ENCODE assay signal across 15 cellular contexts in the genomic region with DNA sequence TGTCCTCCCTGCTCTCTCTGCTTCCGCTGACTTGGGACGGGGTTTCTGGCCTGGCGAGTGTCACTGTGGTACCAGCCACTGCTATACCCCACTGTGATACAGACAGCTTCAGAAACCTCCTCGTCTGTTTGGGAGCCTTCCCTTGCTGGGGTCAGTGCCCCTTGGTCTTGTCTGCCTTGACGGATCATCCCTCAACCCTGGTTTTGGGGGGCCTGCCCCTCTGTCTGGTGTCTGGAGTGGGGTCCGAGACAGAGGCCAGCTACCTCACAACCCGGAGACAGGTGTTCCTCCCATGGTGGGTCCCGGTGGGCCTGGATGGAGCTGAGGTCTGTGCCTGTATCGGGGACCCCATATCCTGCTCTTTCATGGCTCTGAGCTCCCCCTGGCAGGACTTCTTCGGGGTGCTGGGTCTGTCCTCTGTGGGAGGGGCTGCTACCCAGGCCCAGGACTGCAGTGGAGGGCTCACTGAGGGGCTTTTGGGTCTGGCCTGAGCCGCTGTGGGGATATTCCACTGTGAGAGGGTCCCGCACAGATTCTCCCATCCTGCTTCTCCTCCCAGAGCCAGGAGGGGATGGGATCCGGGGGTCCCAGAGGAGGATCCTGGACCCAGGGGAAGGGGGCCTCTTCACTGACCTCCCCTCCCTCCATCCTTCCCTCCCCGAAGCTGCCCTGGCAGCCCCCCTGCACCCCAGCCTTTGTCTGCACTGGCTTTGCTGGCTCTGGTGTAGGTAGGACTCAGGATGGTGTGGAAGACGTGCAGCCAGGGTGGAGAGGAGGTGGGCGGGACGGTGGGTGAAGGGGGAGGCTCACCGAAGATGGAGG.
DNase-seq lines count a peak whose midpoint lies in the region; ATAC-seq and TF ChIP-seq lines count a peak whose summit lies in the region.
"Had no signal": no experiment of that assay in that cellular context is flagged by ENCODE, and none has a peak within 500 bp of the region (broad histone marks: within the 10 kb centered on the region; RNA-seq: fewer than 3 reads in every experiment).

No MANE protein-coding gene starts in this region.

- H3K9me3 Mint-ChIP-seq in activated T-cell treated with anti-CD3 and anti-CD28 coated beads, Interleukin-2, amount 50 U/mL, for 4 hours: no peaks in the 10 kb centered on the region
- peaks cover 42% of the 10 kb centered on the region for H3K9me3 Mint-ChIP-seq in WTC11
- H3K9me3 Mint-ChIP-seq in stimulated activated naive B cell treated with anti-CD40 and anti-IgM and Interleukin-4, amounts not matched to agents 10 μg/mL and 1 μg/mL and 100 μg/mL, for 72 hours: no peaks in the 10 kb centered on the region

- peak; percentile 8 for DNase-seq in activated T-cell treated with anti-CD3 and anti-CD28 coated beads, Interleukin-2, amount 50 U/mL, for 1 hour
- DNase-seq in activated T-cell treated with anti-CD3 and anti-CD28 coated beads, Interleukin-2, amount 50 U/mL, for 4 hours: no peak
- DNase-seq in WTC11 (ENCODE audit: low spot score) (peak; percentile 3), left lung (peak; percentile 10 to 53), testis (no peak)
- DNase-seq in stimulated activated naive B cell treated with anti-CD40 and anti-IgM and Interleukin-4, amounts not matched to agents 10 μg/mL and 1 μg/mL and 100 μg/mL, for 72 hours: no peak
- no peak for DNase-seq in stimulated activated CD4-positive, alpha-beta T cell treated with anti-CD3 and anti-CD28 coated beads, Interleukin-1b, Interleukin-23, amount 100 ng/mL, for 48 hours
- no peak for DNase-seq in stimulated activated CD4-positive, alpha-beta T cell treated with anti-CD3 and anti-CD28 coated beads, Interleukin-4, amount 100 ng/mL, for 24 hours
- DNase-seq: caudate nucleus, HFFc6, KBM-7, mesendoderm, NCI-H1092 treated with DMSO at 0.1 percent for 48 hours had no signal

- no peaks in the 10 kb centered on the region for H3K9me3 ChIP-seq in left lung
- no peaks in the 10 kb centered on the region for H3K9me3 ChIP-seq in testis
- H3K9me3 ChIP-seq: neutrophil, SJSA1 had no signal

- TF ChIP-seq POLR2A in testis (IDR thresholded peaks at IDR 0.05): no peak

- H3K4me1 Mint-ChIP-seq in activated T-cell treated with anti-CD3 and anti-CD28 coated beads, Interleukin-2, amount 50 U/mL, for 4 hours (ENCODE audit: low read depth): peaks cover 2% of the 10 kb centered on the region
- H3K4me1 Mint-ChIP-seq in WTC11: no peaks in the 10 kb centered on the region
- peaks cover 0 to 9% of the 10 kb centered on the region in 2 donors for H3K4me1 Mint-ChIP-seq in stimulated activated naive B cell treated with anti-CD40 and anti-IgM and Interleukin-4, amounts not matched to agents 10 μg/mL and 1 μg/mL and 100 μg/mL, for 72 hours

- H3K36me3 ChIP-seq in left lung (no peaks in the 10 kb centered on the region), testis (ENCODE audit: low read depth, missing control alignments) (no peaks in the 10 kb centered on the region)
- H3K36me3 ChIP-seq: neutrophil, SJSA1 had no signal

- no peak for ATAC-seq in activated T-cell treated with anti-CD3 and anti-CD28 coated beads, Interleukin-2, amount 50 U/mL, for 4 hours
- ATAC-seq in WTC11: no peak
- no peak for ATAC-seq in left lung
- no peak for ATAC-seq in stimulated activated naive B cell treated with anti-CD40 and anti-IgM and Interleukin-4, amounts not matched to agents 10 μg/mL and 1 μg/mL and 100 μg/mL, for 72 hours (replicated peaks)

- intact Hi-C loops in left lung (cut with DNase I) (no loop called here), testis (cut with DNase I; ENCODE audit: low total_unique reads) (no loop called here)

- TF ChIP-seq CTCF in WTC11 (IDR thresholded peaks at IDR 0.05) (no peak), left lung (IDR thresholded peaks at IDR 0.05) (no peak), testis (IDR thresholded peaks at IDR 0.05) (no peak)

- CTCF ChIA-PET in WTC11 (lab: Charles Lee): no interaction called here

- H3K36me3 Mint-ChIP-seq in activated T-cell treated with anti-CD3 and anti-CD28 coated beads, Interleukin-2, amount 50 U/mL, for 4 hours (ENCODE audit: insufficient read depth): no peaks in the 10 kb centered on the region
- H3K36me3 Mint-ChIP-seq in WTC11: peaks cover 53% of the 10 kb centered on the region
- peaks cover 0 to 5% of the 10 kb centered on the region in 2 donors for H3K36me3 Mint-ChIP-seq in stimulated activated naive B cell treated with anti-CD40 and anti-IgM and Interleukin-4, amounts not matched to agents 10 μg/mL and 1 μg/mL and 100 μg/mL, for 72 hours

- no peak overlapping the region for H3K4me3 Mint-ChIP-seq in activated T-cell treated with anti-CD3 and anti-CD28 coated beads, Interleukin-2, amount 50 U/mL, for 4 hours
- H3K4me3 Mint-ChIP-seq in WTC11: no peak overlapping the region
- peak overlapping the region; percentile 46 to 79 for H3K4me3 Mint-ChIP-seq in stimulated activated naive B cell treated with anti-CD40 and anti-IgM and Interleukin-4, amounts not matched to agents 10 μg/mL and 1 μg/mL and 100 μg/mL, for 72 hours
- H3K4me3 Mint-ChIP-seq: HFFc6 had no signal

- H3K27ac ChIP-seq in left lung (no peak overlapping the region), testis (no peak overlapping the region)
- H3K27ac ChIP-seq: neutrophil, SJSA1 had no signal

- H3K4me1 ChIP-seq in left lung (no peaks in the 10 kb centered on the region), testis (no peaks in the 10 kb centered on the region)
- H3K4me1 ChIP-seq: SJSA1 had no signal

- H3K27me3 Mint-ChIP-seq in activated T-cell treated with anti-CD3 and anti-CD28 coated beads, Interleukin-2, amount 50 U/mL, for 4 hours (ENCODE audit: low read depth): peaks cover 18% of the 10 kb centered on the region
- H3K27me3 Mint-ChIP-seq in WTC11 (ENCODE audit: low read depth): peaks cover 4% of the 10 kb centered on the region; the same call in 1 of the 2 replicates
- H3K27me3 Mint-ChIP-seq in stimulated activated naive B cell treated with anti-CD40 and anti-IgM and Interleukin-4, amounts not matched to agents 10 μg/mL and 1 μg/mL and 100 μg/mL, for 72 hours: no peaks in the 10 kb centered on the region

- POLR2A ChIA-PET in WTC11 (lab: Charles Lee): no interaction called here

- H3K27me3 ChIP-seq in left lung (peaks cover 0 to 36% of the 10 kb centered on the region in 2 donors), testis (no peaks in the 10 kb centered on the region)
- H3K27me3 ChIP-seq: SJSA1 had no signal

- no peak overlapping the region for H3K4me3 ChIP-seq in left lung
- no peak overlapping the region for H3K4me3 ChIP-seq in testis
- H3K4me3 ChIP-seq: SJSA1 had no signal

- 77 to 83% methylated on average over 11 to 18 of the region's 18 CpGs for WGBS in testis, 2 donors

- H3K27ac Mint-ChIP-seq in WTC11: no peak overlapping the region
- peak overlapping the region; percentile 37 for H3K27ac Mint-ChIP-seq in stimulated activated naive B cell treated with anti-CD40 and anti-IgM and Interleukin-4, amounts not matched to agents 10 μg/mL and 1 μg/mL and 100 μg/mL, for 72 hours
- H3K27ac Mint-ChIP-seq: HFFc6 had no signal

TF ChIP-seq in WTC11, 78 proteins besides CTCF, POLR2A, EP300 and RAD21 (continues in another document):
- TF ChIP-seq, protein P1, sequence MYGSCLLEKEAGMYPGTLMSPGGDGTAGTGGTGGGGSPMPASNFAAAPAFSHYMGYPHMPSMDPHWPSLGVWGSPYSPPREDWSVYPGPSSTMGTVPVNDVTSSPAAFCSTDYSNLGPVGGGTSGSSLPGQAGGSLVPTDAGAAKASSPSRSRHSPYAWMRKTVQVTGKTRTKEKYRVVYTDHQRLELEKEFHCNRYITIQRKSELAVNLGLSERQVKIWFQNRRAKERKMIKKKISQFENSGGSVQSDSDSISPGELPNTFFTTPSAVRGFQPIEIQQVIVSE (CRISPR knock-in tag; IDR thresholded peaks at IDR 0.05; ENCODE audit: borderline replicate concordance): no peak
- no peak for TF ChIP-seq ZBTB21 (CRISPR knock-in tag; IDR thresholded peaks at IDR 0.05; ENCODE audit: borderline replicate concordance)
- TF ChIP-seq ATF1 (CRISPR knock-in tag; IDR thresholded peaks at IDR 0.05): no peak
- TF ChIP-seq, protein P2, sequence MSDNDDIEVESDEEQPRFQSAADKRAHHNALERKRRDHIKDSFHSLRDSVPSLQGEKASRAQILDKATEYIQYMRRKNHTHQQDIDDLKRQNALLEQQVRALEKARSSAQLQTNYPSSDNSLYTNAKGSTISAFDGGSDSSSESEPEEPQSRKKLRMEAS (CRISPR knock-in tag; IDR thresholded peaks at IDR 0.05): no peak
- TF ChIP-seq CREB1 (CRISPR knock-in tag; IDR thresholded peaks at IDR 0.05): no peak
- TF ChIP-seq, protein P3, sequence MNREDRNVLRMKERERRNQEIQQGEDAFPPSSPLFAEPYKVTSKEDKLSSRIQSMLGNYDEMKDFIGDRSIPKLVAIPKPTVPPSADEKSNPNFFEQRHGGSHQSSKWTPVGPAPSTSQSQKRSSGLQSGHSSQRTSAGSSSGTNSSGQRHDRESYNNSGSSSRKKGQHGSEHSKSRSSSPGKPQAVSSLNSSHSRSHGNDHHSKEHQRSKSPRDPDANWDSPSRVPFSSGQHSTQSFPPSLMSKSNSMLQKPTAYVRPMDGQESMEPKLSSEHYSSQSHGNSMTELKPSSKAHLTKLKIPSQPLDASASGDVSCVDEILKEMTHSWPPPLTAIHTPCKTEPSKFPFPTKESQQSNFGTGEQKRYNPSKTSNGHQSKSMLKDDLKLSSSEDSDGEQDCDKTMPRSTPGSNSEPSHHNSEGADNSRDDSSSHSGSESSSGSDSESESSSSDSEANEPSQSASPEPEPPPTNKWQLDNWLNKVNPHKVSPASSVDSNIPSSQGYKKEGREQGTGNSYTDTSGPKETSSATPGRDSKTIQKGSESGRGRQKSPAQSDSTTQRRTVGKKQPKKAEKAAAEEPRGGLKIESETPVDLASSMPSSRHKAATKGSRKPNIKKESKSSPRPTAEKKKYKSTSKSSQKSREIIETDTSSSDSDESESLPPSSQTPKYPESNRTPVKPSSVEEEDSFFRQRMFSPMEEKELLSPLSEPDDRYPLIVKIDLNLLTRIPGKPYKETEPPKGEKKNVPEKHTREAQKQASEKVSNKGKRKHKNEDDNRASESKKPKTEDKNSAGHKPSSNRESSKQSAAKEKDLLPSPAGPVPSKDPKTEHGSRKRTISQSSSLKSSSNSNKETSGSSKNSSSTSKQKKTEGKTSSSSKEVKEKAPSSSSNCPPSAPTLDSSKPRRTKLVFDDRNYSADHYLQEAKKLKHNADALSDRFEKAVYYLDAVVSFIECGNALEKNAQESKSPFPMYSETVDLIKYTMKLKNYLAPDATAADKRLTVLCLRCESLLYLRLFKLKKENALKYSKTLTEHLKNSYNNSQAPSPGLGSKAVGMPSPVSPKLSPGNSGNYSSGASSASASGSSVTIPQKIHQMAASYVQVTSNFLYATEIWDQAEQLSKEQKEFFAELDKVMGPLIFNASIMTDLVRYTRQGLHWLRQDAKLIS (CRISPR knock-in tag; IDR thresholded peaks at IDR 0.05; ENCODE audit: borderline replicate concordance): no peak
- no peak for TF ChIP-seq NR3C1 (CRISPR knock-in tag; conservative IDR thresholded peaks at IDR 0.05; ENCODE audit: low read depth)

Comparison
In these comparisons a context has a peak if more than half of its experiments do, and no peak if none do; other contexts are left out.
1. DNase-seq: peak in activated T-cell treated with anti-CD3 and anti-CD28 coated beads, Interleukin-2, amount 50 U/mL, for 1 hour (single experiment), WTC11 (single experiment) and left lung (2 of 2); none in activated T-cell treated with anti-CD3 and anti-CD28 coated beads, Interleukin-2, amount 50 U/mL, for 4 hours (single experiment), stimulated activated naive B cell treated with anti-CD40 and anti-IgM and Interleukin-4, amounts not matched to agents 10 μg/mL and 1 μg/mL and 100 μg/mL, for 72 hours (single experiment), stimulated activated CD4-positive, alpha-beta T cell treated with anti-CD3 and anti-CD28 coated beads, Interleukin-1b, Interleukin-23, amount 100 ng/mL, for 48 hours (single experiment), stimulated activated CD4-positive, alpha-beta T cell treated with anti-CD3 and anti-CD28 coated beads, Interleukin-4, amount 100 ng/mL, for 24 hours (single experiment) and testis (single experiment).
2. H3K4me3 Mint-ChIP-seq: peak in stimulated activated naive B cell treated with anti-CD40 and anti-IgM and Interleukin-4, amounts not matched to agents 10 μg/mL and 1 μg/mL and 100 μg/mL, for 72 hours (2 of 2); none in activated T-cell treated with anti-CD3 and anti-CD28 coated beads, Interleukin-2, amount 50 U/mL, for 4 hours (single experiment) and WTC11 (single experiment).